ENCODE assay signal across 2 cellular contexts in the genomic region with DNA sequence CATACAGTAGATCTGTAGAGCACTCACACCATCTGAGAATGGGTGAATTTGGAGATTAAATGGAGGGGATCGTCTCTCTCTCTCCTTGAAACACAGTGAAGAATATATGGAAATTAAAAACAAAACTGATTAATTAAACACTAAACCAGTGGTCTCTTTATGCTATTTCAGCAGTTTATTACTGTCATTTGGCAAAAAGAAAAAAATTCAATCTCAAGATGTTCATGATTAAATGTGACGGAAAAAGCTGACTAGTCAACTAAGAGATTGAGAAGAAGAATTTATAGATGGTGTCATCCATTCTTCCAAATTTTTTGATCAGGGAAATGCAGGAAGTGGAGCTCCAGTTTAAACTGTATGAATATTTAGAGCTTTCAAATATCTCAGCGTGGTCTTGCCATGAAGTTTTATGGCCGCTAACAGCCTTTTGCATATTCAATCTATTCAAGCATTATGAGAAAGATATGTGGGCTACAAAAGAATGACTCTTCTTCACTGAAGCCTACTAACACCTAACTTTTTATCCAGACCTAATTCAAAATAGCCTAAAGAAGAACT.
TF ChIP-seq lines count a peak whose summit lies in the region.

No MANE protein-coding gene starts in this region.

TF ChIP-seq in A549, 52 proteins besides CTCF, POLR2A, EP300 and RAD21 (continued from another document):
- TF ChIP-seq, protein P1, sequence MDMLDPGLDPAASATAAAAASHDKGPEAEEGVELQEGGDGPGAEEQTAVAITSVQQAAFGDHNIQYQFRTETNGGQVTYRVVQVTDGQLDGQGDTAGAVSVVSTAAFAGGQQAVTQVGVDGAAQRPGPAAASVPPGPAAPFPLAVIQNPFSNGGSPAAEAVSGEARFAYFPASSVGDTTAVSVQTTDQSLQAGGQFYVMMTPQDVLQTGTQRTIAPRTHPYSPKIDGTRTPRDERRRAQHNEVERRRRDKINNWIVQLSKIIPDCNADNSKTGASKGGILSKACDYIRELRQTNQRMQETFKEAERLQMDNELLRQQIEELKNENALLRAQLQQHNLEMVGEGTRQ (IDR thresholded peaks at IDR 0.05), result no peak
- TF ChIP-seq FOXS1 (CRISPR knock-in tag; IDR thresholded peaks at IDR 0.05), result no peak
- peak; percentile 51 for TF ChIP-seq MAFK (IDR thresholded peaks at IDR 0.05; ENCODE audit: partially characterized antibody)

TF ChIP-seq in GM23338, 12 proteins besides CTCF, POLR2A, EP300 and RAD21 (continued from another document):
- TF ChIP-seq, protein P2, sequence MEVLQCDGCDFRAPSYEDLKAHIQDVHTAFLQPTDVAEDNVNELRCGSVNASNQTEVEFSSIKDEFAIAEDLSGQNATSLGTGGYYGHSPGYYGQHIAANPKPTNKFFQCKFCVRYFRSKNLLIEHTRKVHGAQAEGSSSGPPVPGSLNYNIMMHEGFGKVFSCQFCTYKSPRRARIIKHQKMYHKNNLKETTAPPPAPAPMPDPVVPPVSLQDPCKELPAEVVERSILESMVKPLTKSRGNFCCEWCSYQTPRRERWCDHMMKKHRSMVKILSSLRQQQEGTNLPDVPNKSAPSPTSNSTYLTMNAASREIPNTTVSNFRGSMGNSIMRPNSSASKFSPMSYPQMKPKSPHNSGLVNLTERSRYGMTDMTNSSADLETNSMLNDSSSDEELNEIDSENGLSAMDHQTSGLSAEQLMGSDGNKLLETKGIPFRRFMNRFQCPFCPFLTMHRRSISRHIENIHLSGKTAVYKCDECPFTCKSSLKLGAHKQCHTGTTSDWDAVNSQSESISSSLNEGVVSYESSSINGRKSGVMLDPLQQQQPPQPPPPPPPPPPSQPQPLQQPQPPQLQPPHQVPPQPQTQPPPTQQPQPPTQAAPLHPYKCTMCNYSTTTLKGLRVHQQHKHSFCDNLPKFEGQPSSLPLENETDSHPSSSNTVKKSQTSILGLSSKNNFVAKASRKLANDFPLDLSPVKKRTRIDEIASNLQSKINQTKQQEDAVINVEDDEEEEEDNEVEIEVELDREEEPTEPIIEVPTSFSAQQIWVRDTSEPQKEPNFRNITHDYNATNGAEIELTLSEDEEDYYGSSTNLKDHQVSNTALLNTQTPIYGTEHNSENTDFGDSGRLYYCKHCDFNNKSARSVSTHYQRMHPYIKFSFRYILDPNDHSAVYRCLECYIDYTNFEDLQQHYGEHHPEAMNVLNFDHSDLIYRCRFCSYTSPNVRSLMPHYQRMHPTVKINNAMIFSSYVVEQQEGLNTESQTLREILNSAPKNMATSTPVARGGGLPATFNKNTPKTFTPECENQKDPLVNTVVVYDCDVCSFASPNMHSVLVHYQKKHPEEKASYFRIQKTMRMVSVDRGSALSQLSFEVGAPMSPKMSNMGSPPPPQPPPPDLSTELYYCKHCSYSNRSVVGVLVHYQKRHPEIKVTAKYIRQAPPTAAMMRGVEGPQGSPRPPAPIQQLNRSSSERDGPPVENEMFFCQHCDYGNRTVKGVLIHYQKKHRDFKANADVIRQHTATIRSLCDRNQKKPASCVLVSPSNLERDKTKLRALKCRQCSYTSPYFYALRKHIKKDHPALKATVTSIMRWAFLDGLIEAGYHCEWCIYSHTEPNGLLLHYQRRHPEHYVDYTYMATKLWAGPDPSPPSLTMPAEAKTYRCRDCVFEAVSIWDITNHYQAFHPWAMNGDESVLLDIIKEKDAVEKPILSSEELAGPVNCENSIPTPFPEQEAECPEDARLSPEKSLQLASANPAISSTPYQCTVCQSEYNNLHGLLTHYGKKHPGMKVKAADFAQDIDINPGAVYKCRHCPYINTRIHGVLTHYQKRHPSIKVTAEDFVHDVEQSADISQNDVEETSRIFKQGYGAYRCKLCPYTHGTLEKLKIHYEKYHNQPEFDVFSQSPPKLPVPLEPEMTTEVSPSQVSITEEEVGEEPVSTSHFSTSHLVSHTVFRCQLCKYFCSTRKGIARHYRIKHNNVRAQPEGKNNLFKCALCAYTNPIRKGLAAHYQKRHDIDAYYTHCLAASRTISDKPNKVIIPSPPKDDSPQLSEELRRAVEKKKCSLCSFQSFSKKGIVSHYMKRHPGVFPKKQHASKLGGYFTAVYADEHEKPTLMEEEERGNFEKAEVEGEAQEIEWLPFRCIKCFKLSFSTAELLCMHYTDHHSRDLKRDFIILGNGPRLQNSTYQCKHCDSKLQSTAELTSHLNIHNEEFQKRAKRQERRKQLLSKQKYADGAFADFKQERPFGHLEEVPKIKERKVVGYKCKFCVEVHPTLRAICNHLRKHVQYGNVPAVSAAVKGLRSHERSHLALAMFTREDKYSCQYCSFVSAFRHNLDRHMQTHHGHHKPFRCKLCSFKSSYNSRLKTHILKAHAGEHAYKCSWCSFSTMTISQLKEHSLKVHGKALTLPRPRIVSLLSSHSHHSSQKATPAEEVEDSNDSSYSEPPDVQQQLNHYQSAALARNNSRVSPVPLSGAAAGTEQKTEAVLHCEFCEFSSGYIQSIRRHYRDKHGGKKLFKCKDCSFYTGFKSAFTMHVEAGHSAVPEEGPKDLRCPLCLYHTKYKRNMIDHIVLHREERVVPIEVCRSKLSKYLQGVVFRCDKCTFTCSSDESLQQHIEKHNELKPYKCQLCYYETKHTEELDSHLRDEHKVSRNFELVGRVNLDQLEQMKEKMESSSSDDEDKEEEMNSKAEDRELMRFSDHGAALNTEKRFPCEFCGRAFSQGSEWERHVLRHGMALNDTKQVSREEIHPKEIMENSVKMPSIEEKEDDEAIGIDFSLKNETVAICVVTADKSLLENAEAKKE (CRISPR knock-in tag; IDR thresholded peaks at IDR 0.05), result no peak
- TF ChIP-seq POLR2AphosphoS5 (IDR thresholded peaks at IDR 0.05; ENCODE audit: low read depth), result no peak
- TF ChIP-seq ZNF331 (CRISPR knock-in tag; IDR thresholded peaks at IDR 0.05; ENCODE audit: low read depth), result no peak
- TF ChIP-seq, protein P3, sequence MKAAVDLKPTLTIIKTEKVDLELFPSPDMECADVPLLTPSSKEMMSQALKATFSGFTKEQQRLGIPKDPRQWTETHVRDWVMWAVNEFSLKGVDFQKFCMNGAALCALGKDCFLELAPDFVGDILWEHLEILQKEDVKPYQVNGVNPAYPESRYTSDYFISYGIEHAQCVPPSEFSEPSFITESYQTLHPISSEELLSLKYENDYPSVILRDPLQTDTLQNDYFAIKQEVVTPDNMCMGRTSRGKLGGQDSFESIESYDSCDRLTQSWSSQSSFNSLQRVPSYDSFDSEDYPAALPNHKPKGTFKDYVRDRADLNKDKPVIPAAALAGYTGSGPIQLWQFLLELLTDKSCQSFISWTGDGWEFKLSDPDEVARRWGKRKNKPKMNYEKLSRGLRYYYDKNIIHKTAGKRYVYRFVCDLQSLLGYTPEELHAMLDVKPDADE (IDR thresholded peaks at IDR 0.05), result no peak
- TF ChIP-seq JUNB (IDR thresholded peaks at IDR 0.05; ENCODE audit: unreplicated experiment), result no peak
- TF ChIP-seq, protein P4, sequence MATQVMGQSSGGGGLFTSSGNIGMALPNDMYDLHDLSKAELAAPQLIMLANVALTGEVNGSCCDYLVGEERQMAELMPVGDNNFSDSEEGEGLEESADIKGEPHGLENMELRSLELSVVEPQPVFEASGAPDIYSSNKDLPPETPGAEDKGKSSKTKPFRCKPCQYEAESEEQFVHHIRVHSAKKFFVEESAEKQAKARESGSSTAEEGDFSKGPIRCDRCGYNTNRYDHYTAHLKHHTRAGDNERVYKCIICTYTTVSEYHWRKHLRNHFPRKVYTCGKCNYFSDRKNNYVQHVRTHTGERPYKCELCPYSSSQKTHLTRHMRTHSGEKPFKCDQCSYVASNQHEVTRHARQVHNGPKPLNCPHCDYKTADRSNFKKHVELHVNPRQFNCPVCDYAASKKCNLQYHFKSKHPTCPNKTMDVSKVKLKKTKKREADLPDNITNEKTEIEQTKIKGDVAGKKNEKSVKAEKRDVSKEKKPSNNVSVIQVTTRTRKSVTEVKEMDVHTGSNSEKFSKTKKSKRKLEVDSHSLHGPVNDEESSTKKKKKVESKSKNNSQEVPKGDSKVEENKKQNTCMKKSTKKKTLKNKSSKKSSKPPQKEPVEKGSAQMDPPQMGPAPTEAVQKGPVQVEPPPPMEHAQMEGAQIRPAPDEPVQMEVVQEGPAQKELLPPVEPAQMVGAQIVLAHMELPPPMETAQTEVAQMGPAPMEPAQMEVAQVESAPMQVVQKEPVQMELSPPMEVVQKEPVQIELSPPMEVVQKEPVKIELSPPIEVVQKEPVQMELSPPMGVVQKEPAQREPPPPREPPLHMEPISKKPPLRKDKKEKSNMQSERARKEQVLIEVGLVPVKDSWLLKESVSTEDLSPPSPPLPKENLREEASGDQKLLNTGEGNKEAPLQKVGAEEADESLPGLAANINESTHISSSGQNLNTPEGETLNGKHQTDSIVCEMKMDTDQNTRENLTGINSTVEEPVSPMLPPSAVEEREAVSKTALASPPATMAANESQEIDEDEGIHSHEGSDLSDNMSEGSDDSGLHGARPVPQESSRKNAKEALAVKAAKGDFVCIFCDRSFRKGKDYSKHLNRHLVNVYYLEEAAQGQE (IDR thresholded peaks at IDR 0.05; ENCODE audit: unreplicated experiment), result no peak
- TF ChIP-seq NANOG (IDR thresholded peaks at IDR 0.05; ENCODE audit: borderline replicate concordance), result no peak
- TF ChIP-seq EZH2phosphoT487 (IDR thresholded peaks at IDR 0.05; ENCODE audit: unreplicated experiment), result no peak
TF ChIP-seq in GM23338: peak in this region for 0.
